In the genomic region with DNA sequence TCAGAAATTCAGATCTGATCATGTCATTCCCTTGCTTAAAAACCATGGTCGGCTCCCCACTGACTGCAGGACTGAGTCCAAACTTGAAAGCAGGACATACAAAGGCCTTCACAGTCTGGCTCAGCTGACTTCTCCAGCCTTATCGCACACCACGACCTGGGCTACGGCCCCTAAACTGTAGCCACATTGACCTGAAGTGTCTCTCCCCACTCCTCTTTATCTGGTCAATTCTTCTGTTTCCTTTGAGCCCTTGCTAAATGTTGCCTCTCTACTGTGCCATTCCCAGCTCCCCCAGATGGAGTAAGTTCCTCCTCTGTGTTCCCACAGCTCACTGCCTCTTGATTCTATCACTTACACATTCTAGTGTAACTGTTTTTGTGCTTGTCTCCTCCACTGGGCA, we compare ENCODE assay signal across 23 cellular contexts.
DNase-seq lines count a peak whose midpoint lies in the region; TF ChIP-seq lines count a peak whose summit lies in the region.
"Had no signal": no experiment of that assay in that cellular context is flagged by ENCODE, and none has a peak within 500 bp of the region (broad histone marks: within the 10 kb centered on the region; RNA-seq: fewer than 3 reads in every experiment).

No MANE protein-coding gene starts in this region.

- no peak for TF ChIP-seq POLR2A in breast epithelium (IDR thresholded peaks at IDR 0.05)
- TF ChIP-seq POLR2A in esophagus squamous epithelium (IDR thresholded peaks at IDR 0.05): no peak

- no peak for TF ChIP-seq CTCF in astrocyte of the cerebellum (IDR thresholded peaks at IDR 0.05; ENCODE audit: low read depth, low read length, missing control alignments)
- TF ChIP-seq CTCF in breast epithelium (IDR thresholded peaks at IDR 0.05): no peak
- TF ChIP-seq CTCF in esophagus squamous epithelium (IDR thresholded peaks at IDR 0.05): no peak

- no peaks in the 10 kb centered on the region for H3K9me3 ChIP-seq in effector memory CD4-positive, alpha-beta T cell (ENCODE audit: control insufficient read depth, low read length)
- no peaks in the 10 kb centered on the region for H3K9me3 ChIP-seq in breast epithelium
- no peaks in the 10 kb centered on the region for H3K9me3 ChIP-seq in esophagus squamous epithelium
- H3K9me3 ChIP-seq: A549; BLaER1 treated with 17β-estradiol and CSF1 and Interleukin-3, amounts not matched to agents 10 nM and 100 nM; Caco-2 had no signal

- no peaks in the 10 kb centered on the region for H3K36me3 ChIP-seq in effector memory CD4-positive, alpha-beta T cell (ENCODE audit: control insufficient read depth, insufficient read depth, low read length)
- H3K36me3 ChIP-seq in breast epithelium: no peaks in the 10 kb centered on the region
- no peaks in the 10 kb centered on the region for H3K36me3 ChIP-seq in esophagus squamous epithelium

- H3K27ac ChIP-seq in effector memory CD4-positive, alpha-beta T cell (ENCODE audit: insufficient read depth, low read length, poor library complexity, severe bottlenecking): no peak overlapping the region
- no peak overlapping the region for H3K27ac ChIP-seq in breast epithelium
- H3K27ac ChIP-seq in esophagus squamous epithelium: no peak overlapping the region
- H3K27ac ChIP-seq: A549; BLaER1 treated with 17β-estradiol and CSF1 and Interleukin-3, amounts not matched to agents 10 nM and 100 nM; SK-N-MC had no signal

- in situ Hi-C loops in astrocyte of the cerebellum (cut with HindIII; ENCODE audit: low sequenced_read_pairs): no loop called here

- 84 to 94% methylated on average over 3 to 4 of the region's 4 CpGs for WGBS in esophagus squamous epithelium, 2 donors

- intact Hi-C loops in breast epithelium (cut with DNase I; ENCODE audit: low total_unique reads) (loop anchor here (10.0 kb wide), 1 partner anchor 999 kb away; no protein-coding TSS in a partner anchor), esophagus squamous epithelium (cut with DNase I) (no loop called here)

- H3K4me1 ChIP-seq in effector memory CD4-positive, alpha-beta T cell (ENCODE audit: control insufficient read depth, insufficient read depth, low read length, poor library complexity, severe bottlenecking): no peaks in the 10 kb centered on the region
- H3K4me1 ChIP-seq in breast epithelium: no peaks in the 10 kb centered on the region
- no peaks in the 10 kb centered on the region for H3K4me1 ChIP-seq in esophagus squamous epithelium
- H3K4me1 ChIP-seq: A549; BLaER1 treated with 17β-estradiol and CSF1 and Interleukin-3, amounts not matched to agents 10 nM and 100 nM; Caco-2 had no signal

- H3K4me3 ChIP-seq in astrocyte of the cerebellum (ENCODE audit: low read depth, low read length): no peak overlapping the region
- H3K4me3 ChIP-seq in effector memory CD4-positive, alpha-beta T cell (ENCODE audit: insufficient read depth, low read depth, low read length, poor library complexity, severe bottlenecking): no peak overlapping the region
- H3K4me3 ChIP-seq in breast epithelium: no peak overlapping the region
- H3K4me3 ChIP-seq in esophagus squamous epithelium: no peak overlapping the region
- H3K4me3 ChIP-seq: A549; BLaER1 treated with 17β-estradiol and CSF1 and Interleukin-3, amounts not matched to agents 10 nM and 100 nM; GM12878; SK-N-MC had no signal

- DNase-seq in OCI-M2 (lab: John Stamatoyannopoulos, UW; ENCODE audit: unreplicated experiment): peak; percentile 6
- peak; percentile 23 for DNase-seq in astrocyte of the cerebellum (ENCODE audit: low read depth)
- DNase-seq in inferior parietal cortex (ENCODE audit: extremely low spot score): peak; percentile 3
- DNase-seq in effector memory CD4-positive, alpha-beta T cell: no peak
- DNase-seq in breast epithelium (ENCODE audit: low spot score in 2 of 2): no peak
- no peak for DNase-seq in esophagus squamous epithelium (lab: John Stamatoyannopoulos, UW)
- no peak for DNase-seq in SKM-1 (lab: John Stamatoyannopoulos, UW; ENCODE audit: unreplicated experiment)
- DNase-seq: AML-193; Caco-2; CD4-positive, alpha-beta T cell; GDM1; Kasumi-1; NCI-H1092 treated with DMSO at 0.1 percent for 48 hours; NCI-H1436; NCI-H187 treated with DMSO at 0.1 percent for 48 hours; NCI-H2171 treated with DMSO at 0.1 percent for 48 hours; NCI-H345; NCI-H510A treated with DMSO at 0.1 percent for 48 hours; SIG-M5 had no signal

- no peaks in the 10 kb centered on the region for H3K27me3 ChIP-seq in effector memory CD4-positive, alpha-beta T cell (replicated peaks; ENCODE audit: control insufficient read depth, insufficient read depth, low read length, poor library complexity, severe bottlenecking)
- H3K27me3 ChIP-seq in breast epithelium (peaks cover 0 to 52% of the 10 kb centered on the region in 2 donors), esophagus squamous epithelium (no peaks in the 10 kb centered on the region)

Comparison
In these comparisons a context has a peak if more than half of its experiments do, and no peak if none do; other contexts are left out.
1. DNase-seq: peak in OCI-M2 (single experiment), astrocyte of the cerebellum (single experiment) and inferior parietal cortex (single experiment); none in effector memory CD4-positive, alpha-beta T cell (0 of 3), breast epithelium (0 of 2), esophagus squamous epithelium (single experiment) and SKM-1 (single experiment).